9 cellular contexts compared by ENCODE assay signal in genomic region chr6:391559-392440, GRCh38. TPM values are rescaled to one million over a fixed set of nuclear protein-coding genes. Genes with fewer than 3 reads are reported as not detected.
DNase-seq lines count a peak whose midpoint lies in the region; ATAC-seq, FAIRE-seq and TF ChIP-seq lines count a peak whose summit lies in the region.
"Had no signal": no experiment of that assay in that cellular context is flagged by ENCODE, and none has a peak within 500 bp of the region (broad histone marks: within the 10 kb centered on the region; RNA-seq: fewer than 3 reads in every experiment).

Gene IRF4 (plus strand): TSS chr6:391752. CDS start chr6:393153, 1,401 bp downstream.

- CTCF ChIA-PET in HEK293 (lab: Yijun Ruan, JAX): interaction anchor here (0.7 to 1.2 kb wide), 3 partner anchors 17 to 34 kb away, joined by 3 read pairs; no protein-coding TSS in a partner anchor

- H3K9me3 ChIP-seq in HEK293 (ENCODE audit: control insufficient read depth, insufficient read depth, low read depth, low read length) (no peaks in the 10 kb centered on the region), colonic mucosa (no peaks in the 10 kb centered on the region), muscle layer of colon (ENCODE audit: low read length) (no peaks in the 10 kb centered on the region)

- intact Hi-C loops in colonic mucosa (cut with DNase I): no loop called here

- H3K9me3 Mint-ChIP-seq in T-helper 2 cell treated with Interferon-gamma antibody and Interleukin-4, amounts not matched to agents 5 μg/mL and 100 μg/mL, for 36 hours: no peaks in the 10 kb centered on the region

- H3K4me1 ChIP-seq in HEK293 (ENCODE audit: control insufficient read depth, insufficient read depth, low read length): no peaks in the 10 kb centered on the region; the same call in 1 of the 2 replicates
- H3K4me1 ChIP-seq in colonic mucosa: no peaks in the 10 kb centered on the region
- H3K4me1 ChIP-seq in muscle layer of colon (ENCODE audit: insufficient read depth, low read length): no peaks in the 10 kb centered on the region

- H3K36me3 ChIP-seq in HEK293 (ENCODE audit: control insufficient read depth in 2 of 2, insufficient read depth in 1 of 2, low read length in 2 of 2): no peaks in the 10 kb centered on the region
- H3K36me3 ChIP-seq in colonic mucosa: no peaks in the 10 kb centered on the region
- no peaks in the 10 kb centered on the region for H3K36me3 ChIP-seq in muscle layer of colon (ENCODE audit: insufficient read depth, low read length)

- H3K27ac Mint-ChIP-seq in T-helper 2 cell treated with Interferon-gamma antibody and Interleukin-4, amounts not matched to agents 5 μg/mL and 100 μg/mL, for 36 hours: peak within 1 kb of the TSS; percentile 98

- H3K4me3 ChIP-seq in HEK293 (ENCODE audit: low read depth, low read length): peak within 1 kb of the TSS; percentile 23
- H3K4me3 ChIP-seq in colonic mucosa: peak within 1 kb of the TSS; percentile 37
- H3K4me3 ChIP-seq in muscle layer of colon (ENCODE audit: low read depth in 1 of 2, low read length in 2 of 2): peak within 1 kb of the TSS; percentile 31 to 32

- H3K9ac ChIP-seq in colonic mucosa (ENCODE audit: low read depth in 2 of 2, low read length in 2 of 2) (peak within 1 kb of the TSS; percentile 51 to 68), muscle layer of colon (ENCODE audit: low read length) (no peak within 1 kb of the TSS)

- H3K36me3 Mint-ChIP-seq in T-helper 2 cell treated with Interferon-gamma antibody and Interleukin-4, amounts not matched to agents 5 μg/mL and 100 μg/mL, for 36 hours (ENCODE audit: low read depth): peaks cover 38% of the 10 kb centered on the region

- peak; percentile 79 for DNase-seq in T-helper 2 cell treated with Interferon-gamma antibody and Interleukin-4, amounts not matched to agents 5 μg/mL and 100 μg/mL, for 36 hours (ENCODE audit: low spot score)
- DNase-seq in colonic mucosa (peak; percentile 36), frontal cortex (ENCODE audit: low spot score in 2 of 2) (no peak), kidney glomerular epithelial cell (lab: John Stamatoyannopoulos, UW) (no peak)
- DNase-seq in stimulated activated naive CD8-positive, alpha-beta T cell treated with anti-CD3 and anti-CD28 coated beads, Interleukin-15, Interleukin-2, amounts not matched to agents 100 U/mL and 50 U/mL, for 24 hours: peak; percentile 81

- TF ChIP-seq POLR2A in GM10847 (IDR thresholded peaks at IDR 0.05; ENCODE audit: extremely low read depth, insufficient read length): peak; percentile 100

- TF ChIP-seq CTCF in HEK293 (tag by site-specific recombination; IDR thresholded peaks at IDR 0.05) (no peak), colonic mucosa (IDR thresholded peaks at IDR 0.05) (no peak)

- no peak for FAIRE-seq in frontal cortex (lab: Jason Lieb, UNC)

- POLR2A ChIA-PET in HEK293 (lab: Yijun Ruan, JAX): interaction anchor here (0.8 kb wide), 1 partner anchor 1032 kb away, joined by 3 read pairs; no protein-coding TSS in a partner anchor

- H3K27me3 ChIP-seq in colonic mucosa (peaks cover 54% of the 10 kb centered on the region), muscle layer of colon (ENCODE audit: control insufficient read depth in 1 of 2, insufficient read depth in 2 of 2, low read length in 2 of 2) (peaks cover 21 to 51% of the 10 kb centered on the region in 2 donors)

- peak; percentile 60 for ATAC-seq in stimulated activated naive CD8-positive, alpha-beta T cell treated with anti-CD3 and anti-CD28 coated beads, Interleukin-15, Interleukin-2, amounts not matched to agents 100 U/mL and 50 U/mL, for 24 hours

- H3K27me3 Mint-ChIP-seq in T-helper 2 cell treated with Interferon-gamma antibody and Interleukin-4, amounts not matched to agents 5 μg/mL and 100 μg/mL, for 36 hours (ENCODE audit: low read depth): no peaks in the 10 kb centered on the region

- peaks cover 48% of the 10 kb centered on the region for H3K4me1 Mint-ChIP-seq in T-helper 2 cell treated with Interferon-gamma antibody and Interleukin-4, amounts not matched to agents 5 μg/mL and 100 μg/mL, for 36 hours (ENCODE audit: low read depth)

- H3K27ac ChIP-seq in HEK293 (ENCODE audit: extremely low read depth, low read depth, low read length) (no peak within 1 kb of the TSS; the same call in 1 of the 2 replicates), colonic mucosa (no peak within 1 kb of the TSS), muscle layer of colon (ENCODE audit: low read depth, low read length) (no peak within 1 kb of the TSS)

- peak within 1 kb of the TSS; percentile 97 for H3K4me3 Mint-ChIP-seq in T-helper 2 cell treated with Interferon-gamma antibody and Interleukin-4, amounts not matched to agents 5 μg/mL and 100 μg/mL, for 36 hours

TF ChIP-seq in HEK293, 187 proteins besides CTCF, POLR2A, EP300 and RAD21 (continues in another document):
- TF ChIP-seq ZNF76 (tag by site-specific recombination; IDR thresholded peaks at IDR 0.05; ENCODE audit: borderline replicate concordance, low read depth) (no peak), OVOL3 (tag by site-specific recombination; IDR thresholded peaks at IDR 0.05) (no peak), ZNF423 (tag by site-specific recombination; IDR thresholded peaks at IDR 0.05) (no peak), ZNF560 (tag by site-specific recombination; IDR thresholded peaks at IDR 0.05; ENCODE audit: borderline replicate concordance) (peak; percentile 59; the same call in 1 of the 2 replicates), PRDM4 (tag by site-specific recombination; IDR thresholded peaks at IDR 0.05) (no peak), ZNF621 (tag by site-specific recombination; IDR thresholded peaks at IDR 0.05) (no peak), GLI4 (tag by site-specific recombination; IDR thresholded peaks at IDR 0.05) (0 out of 2 replicates have a peak, but pooled peaks have one; percentile 42), BCL6B (tag by site-specific recombination; IDR thresholded peaks at IDR 0.05) (no peak), ZNF596 (tag by site-specific recombination; IDR thresholded peaks at IDR 0.05) (no peak), SCRT1 (tag by site-specific recombination; IDR thresholded peaks at IDR 0.05; ENCODE audit: borderline replicate concordance) (no peak), ZBTB48 (tag by site-specific recombination; IDR thresholded peaks at IDR 0.05) (peak; percentile 41; the same call in 1 of the 2 replicates), ZNF48 (tag by site-specific recombination; IDR thresholded peaks at IDR 0.05) (no peak), TSHZ1 (tag by site-specific recombination; IDR thresholded peaks at IDR 0.05; ENCODE audit: borderline replicate concordance) (no peak), ZNF701 (tag by site-specific recombination; IDR thresholded peaks at IDR 0.05) (no peak), ZBTB20 (tag by site-specific recombination; IDR thresholded peaks at IDR 0.05) (peak; percentile 79), ZNF274 (IDR thresholded peaks at IDR 0.05; ENCODE audit: low read length) (no peak), ZNF274 (tag by site-specific recombination; IDR thresholded peaks at IDR 0.05; ENCODE audit: borderline replicate concordance) (no peak)

RNA-seq across cellular contexts. Expression of gene IRF4, which starts in this region (rescaled TPM):
- total RNA-seq in colonic mucosa (1 to 10 TPM; 4.7 to 8.8 TPM), frontal cortex (not detected)
- total RNA-seq: renal cortical epithelial cell had no signal

Comparison
In these comparisons a context has a peak if more than half of its experiments do, and no peak if none do; other contexts are left out.
1. DNase-seq: peak in T-helper 2 cell treated with Interferon-gamma antibody and Interleukin-4, amounts not matched to agents 5 μg/mL and 100 μg/mL, for 36 hours (single experiment), colonic mucosa (single experiment) and stimulated activated naive CD8-positive, alpha-beta T cell treated with anti-CD3 and anti-CD28 coated beads, Interleukin-15, Interleukin-2, amounts not matched to agents 100 U/mL and 50 U/mL, for 24 hours (single experiment); none in frontal cortex (0 of 2) and kidney glomerular epithelial cell (single experiment).
2. Peak in every context shown above with its lines, with median percentiles within 50 percentile points of each other: H3K4me3 ChIP-seq.